Comparison of ENCODE assay signal across 18 cellular contexts in the genomic region with DNA sequence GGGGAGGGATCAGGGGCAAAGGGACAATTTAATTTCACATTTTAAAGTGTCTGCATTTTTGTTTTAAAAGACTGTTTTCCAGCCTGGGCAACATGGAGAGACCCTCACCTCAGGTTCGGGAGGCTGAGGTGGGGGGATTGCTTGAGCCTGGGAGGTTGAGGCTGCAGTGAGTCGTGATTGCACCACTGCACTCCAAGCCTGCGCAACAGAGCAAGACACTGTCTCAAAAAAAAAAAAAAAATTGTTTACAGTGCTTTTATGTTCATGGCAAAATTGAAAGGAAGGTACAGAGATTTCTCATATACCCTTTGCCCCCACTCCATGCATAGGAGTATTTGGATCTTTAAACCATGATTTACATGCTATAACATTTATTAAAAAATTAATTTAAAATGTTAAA. TPM values are rescaled to one million over a fixed set of nuclear protein-coding genes. Genes with fewer than 3 reads are reported as not detected.
DNase-seq lines count a peak whose midpoint lies in the region; ATAC-seq, FAIRE-seq and TF ChIP-seq lines count a peak whose summit lies in the region.
"Had no signal": no experiment of that assay in that cellular context is flagged by ENCODE, and none has a peak within 500 bp of the region (broad histone marks: within the 10 kb centered on the region; RNA-seq: fewer than 3 reads in every experiment).

No MANE protein-coding gene starts in this region.

- no peak for TF ChIP-seq EP300 in HepG2 (IDR thresholded peaks at IDR 0.05; ENCODE audit: low read depth in 2 of 2, low read length in 2 of 2)
- no peak for TF ChIP-seq EP300 in HepG2 (CRISPR knock-in tag; IDR thresholded peaks at IDR 0.05; ENCODE audit: borderline replicate concordance)

- H3K4me1 ChIP-seq in HepG2 (ENCODE audit: insufficient read depth, low read length) (peaks cover 11% of the 10 kb centered on the region), right lobe of liver (no peaks in the 10 kb centered on the region), PC-3 (ENCODE audit: insufficient read depth, low read length) (0 out of 2 replicates have a peak, but pooled peaks cover 3% of the 10 kb centered on the region), body of pancreas (no peaks in the 10 kb centered on the region), endodermal cell (ENCODE audit: control insufficient read depth, insufficient read depth, low read length) (no peaks in the 10 kb centered on the region)
- H3K4me1 ChIP-seq in naive thymus-derived CD4-positive, alpha-beta T cell (ENCODE audit: control insufficient read depth in 2 of 2, insufficient read depth in 2 of 2, low read length in 2 of 2), result no peaks in the 10 kb centered on the region
- H3K4me1 ChIP-seq: HAP-1 had no signal

- H3K9ac ChIP-seq in HepG2 (ENCODE audit: insufficient read depth, low read depth, low read length) (no peak overlapping the region), PC-3 (ENCODE audit: low read length) (no peak overlapping the region), endodermal cell (ENCODE audit: extremely low read depth, low read length, poor library complexity, severe bottlenecking) (no peak overlapping the region)
- H3K9ac ChIP-seq: BLaER1 treated with 17β-estradiol and CSF1 and Interleukin-3, amounts not matched to agents 10 nM and 100 nM had no signal

- no peak overlapping the region for H3K27ac Mint-ChIP-seq in endodermal cell
- H3K27ac Mint-ChIP-seq in naive thymus-derived CD4-positive, alpha-beta T cell, result peak overlapping the region in 4 of 9 donors; percentile 0 to 63 (median 50)
- H3K27ac Mint-ChIP-seq: CD4-positive, alpha-beta T cell; IgD-negative memory B cell had no signal

- BruUV-seq in HepG2 (replicated peaks; lab: Mats Ljungman, UMichigan), result no TSS peak
- BruUV-seq in PC-3 (replicated peaks; lab: Mats Ljungman, UMichigan), result no TSS peak

- H3K36me3 ChIP-seq in HepG2 (replicated peaks in 1 of 2; ENCODE audit: control insufficient read depth in 1 of 2, insufficient read depth in 2 of 2, low read length in 2 of 2) (no peaks in the 10 kb centered on the region), right lobe of liver (no peaks in the 10 kb centered on the region), PC-3 (ENCODE audit: low read depth, low read length) (no peaks in the 10 kb centered on the region), body of pancreas (replicated peaks in 1 of 2; ENCODE audit: insufficient read depth in 1 of 2, low read depth in 2 of 2) (no peaks in the 10 kb centered on the region), endodermal cell (ENCODE audit: control insufficient read depth, insufficient read depth, low read length) (no peaks in the 10 kb centered on the region)
- no peaks in the 10 kb centered on the region for H3K36me3 ChIP-seq in naive thymus-derived CD4-positive, alpha-beta T cell (ENCODE audit: control insufficient read depth in 2 of 3, insufficient read depth in 3 of 3, low read length in 3 of 3)
- H3K36me3 ChIP-seq: BLaER1 treated with 17β-estradiol and CSF1 and Interleukin-3, amounts not matched to agents 10 nM and 100 nM; HAP-1 had no signal

- no peaks in the 10 kb centered on the region for H3K27me3 ChIP-seq in HepG2 (ENCODE audit: control insufficient read depth in 1 of 2, insufficient read depth in 2 of 2, low read length in 2 of 2)
- H3K27me3 ChIP-seq in right lobe of liver, result no peaks in the 10 kb centered on the region
- no peaks in the 10 kb centered on the region for H3K27me3 ChIP-seq in PC-3 (ENCODE audit: low read length)
- H3K27me3 ChIP-seq in body of pancreas, result no peaks in the 10 kb centered on the region
- no peaks in the 10 kb centered on the region for H3K27me3 ChIP-seq in endodermal cell (ENCODE audit: control insufficient read depth, insufficient read depth, low read length, poor library complexity, severe bottlenecking)
- no peaks in the 10 kb centered on the region for H3K27me3 ChIP-seq in naive thymus-derived CD4-positive, alpha-beta T cell (ENCODE audit: control insufficient read depth in 2 of 2, insufficient read depth in 2 of 2, low read length in 2 of 2)
- H3K27me3 ChIP-seq: BLaER1 treated with 17β-estradiol and CSF1 and Interleukin-3, amounts not matched to agents 10 nM and 100 nM had no signal

- POLR2A ChIA-PET in HepG2 (lab: Yijun Ruan, JAX), result no interaction called here
- POLR2A ChIA-PET in PC-3 (lab: Charles Lee; ENCODE audit: unreplicated experiment), result interaction anchor here (0.5 kb wide), 1 partner anchor 418 kb away, joined by 3 read pairs; no protein-coding TSS in a partner anchor
- POLR2A ChIA-PET in naive thymus-derived CD4-positive, alpha-beta T cell (lab: Charles Lee), result interaction anchor here (0.6 kb wide), 1 partner anchor 632 kb away, joined by 3 read pairs; no protein-coding TSS in a partner anchor

- H3K9me2 ChIP-seq in PC-3 (replicated peaks; ENCODE audit: low read length), result no peaks in the 10 kb centered on the region

- H3F3A ChIP-seq in PC-3 (ENCODE audit: low read length, unreplicated experiment), result no peaks in the 10 kb centered on the region

- H2AFZ ChIP-seq in HepG2 (ENCODE audit: low read length), result no peak overlapping the region
- H2AFZ ChIP-seq in PC-3 (ENCODE audit: low read length), result peak overlapping the region; percentile 62

- in situ Hi-C loops in HepG2 (cut with HindIII; ENCODE audit: extremely low pct_ligation_motif_present, low pct_unique_long_range_greater_than_20kb), result no loop called here

- H3K9me3 ChIP-seq in HepG2 (ENCODE audit: low read length) (no peaks in the 10 kb centered on the region), right lobe of liver (no peaks in the 10 kb centered on the region), PC-3 (ENCODE audit: low read length) (no peaks in the 10 kb centered on the region), body of pancreas (no peaks in the 10 kb centered on the region), endodermal cell (ENCODE audit: control insufficient read depth, low read length) (no peaks in the 10 kb centered on the region)
- H3K9me3 ChIP-seq in naive thymus-derived CD4-positive, alpha-beta T cell (ENCODE audit: control insufficient read depth in 2 of 3, low read length in 3 of 3), result no peaks in the 10 kb centered on the region
- H3K9me3 ChIP-seq: BLaER1 treated with 17β-estradiol and CSF1 and Interleukin-3, amounts not matched to agents 10 nM and 100 nM; HAP-1 had no signal

- H3K79me2 ChIP-seq in HepG2 (ENCODE audit: insufficient read depth, low read length) (no peaks in the 10 kb centered on the region), PC-3 (ENCODE audit: low read length) (no peaks in the 10 kb centered on the region)

- H3K36me3 Mint-ChIP-seq in endodermal cell (ENCODE audit: low read depth), result peaks cover 2% of the 10 kb centered on the region
- peaks cover 0 to 4% (median 0%) of the 10 kb centered on the region in 5 donors for H3K36me3 Mint-ChIP-seq in naive thymus-derived CD4-positive, alpha-beta T cell

- ATAC-seq in HepG2 (peak; percentile 55), right lobe of liver (no peak), PC-3 (peak; percentile 54), body of pancreas (no peak), HG03025 (IDR thresholded peaks at IDR 0.05; ENCODE audit: low FRiP score, unreplicated experiment) (no peak)
- no peak for ATAC-seq in naive thymus-derived CD4-positive, alpha-beta T cell

- H3K4me3 Mint-ChIP-seq in endodermal cell, result no peak overlapping the region
- no peak overlapping the region for H3K4me3 Mint-ChIP-seq in naive thymus-derived CD4-positive, alpha-beta T cell
- H3K4me3 Mint-ChIP-seq: CD4-positive, alpha-beta T cell; IgD-negative memory B cell had no signal

- TF ChIP-seq POLR2A in HepG2 (IDR thresholded peaks at IDR 0.05; ENCODE audit: insufficient read depth in 1 of 2, low read depth in 2 of 2, low read length in 2 of 2), result no peak
- no peak for TF ChIP-seq POLR2A in right lobe of liver (IDR thresholded peaks at IDR 0.05)
- no peak for TF ChIP-seq POLR2A in body of pancreas (IDR thresholded peaks at IDR 0.05)

- H3K4me2 ChIP-seq in HepG2 (ENCODE audit: low read depth, low read length) (peak overlapping the region; percentile 61), PC-3 (ENCODE audit: low read length) (peak overlapping the region; percentile 60)
- H3K4me2 ChIP-seq: BLaER1 treated with 17β-estradiol and CSF1 and Interleukin-3, amounts not matched to agents 10 nM and 100 nM had no signal

- no peaks in the 10 kb centered on the region for H3K9me3 Mint-ChIP-seq in endodermal cell
- H3K9me3 Mint-ChIP-seq in naive thymus-derived CD4-positive, alpha-beta T cell, result no peaks in the 10 kb centered on the region
- H3K9me3 Mint-ChIP-seq: CD4-positive, alpha-beta T cell; IgD-negative memory B cell had no signal

- no peaks in the 10 kb centered on the region for H3K4me1 Mint-ChIP-seq in endodermal cell
- peaks cover 0 to 4% (median 0%) of the 10 kb centered on the region in 7 donors for H3K4me1 Mint-ChIP-seq in naive thymus-derived CD4-positive, alpha-beta T cell

- peak overlapping the region; percentile 6 to 50 (median 12); a peak in 2 of 6 replicates for H3K4me3 ChIP-seq in HepG2 (replicated peaks in 1 of 3; ENCODE audit: insufficient read depth in 1 of 3, low read depth in 2 of 3, low read length in 3 of 3)
- no peak overlapping the region for H3K4me3 ChIP-seq in right lobe of liver
- peak overlapping the region; percentile 7; the same call in 1 of the 2 replicates for H3K4me3 ChIP-seq in PC-3 (ENCODE audit: low read length)
- H3K4me3 ChIP-seq in body of pancreas, result no peak overlapping the region
- H3K4me3 ChIP-seq in endodermal cell (ENCODE audit: low read length), result no peak overlapping the region
- no peak overlapping the region for H3K4me3 ChIP-seq in naive thymus-derived CD4-positive, alpha-beta T cell (ENCODE audit: low read length)
- H3K4me3 ChIP-seq: BLaER1 treated with 17β-estradiol and CSF1 and Interleukin-3, amounts not matched to agents 10 nM and 100 nM; HAP-1 had no signal

- intact Hi-C loops in HepG2 (cut with micrococcal nuclease; ENCODE audit: unreplicated experiment), result no loop called here
- intact Hi-C loops in right lobe of liver (cut with DNase I), result loop anchor here in 1 of 2 donors (10.0 kb wide), 1 partner anchor 179 kb away; no protein-coding TSS in a partner anchor
- intact Hi-C loops in PC-3 (cut with micrococcal nuclease), result loop anchor here (1.0 to 2.0 kb wide), 2 partner anchors 121 to 183 kb away; no protein-coding TSS in a partner anchor
- intact Hi-C loops in body of pancreas (cut with DNase I), result no loop called here
- intact Hi-C loops in naive thymus-derived CD4-positive, alpha-beta T cell (cut with micrococcal nuclease), result loop anchor here in 1 of 2 donors (10.0 kb wide), 1 partner anchor 179 kb away; no protein-coding TSS in a partner anchor

- no peak for DNase-seq in HepG2 (ENCODE audit: low spot score)
- DNase-seq in right lobe of liver, result no peak
- no peak for DNase-seq in PC-3
- peak; percentile 7 for DNase-seq in iris pigment epithelial cell (ENCODE audit: low read depth)
- DNase-seq in body of pancreas, result no peak
- DNase-seq in endodermal cell, result no peak
- DNase-seq in naive thymus-derived CD4-positive, alpha-beta T cell, result no peak
- DNase-seq: CD4-positive, alpha-beta T cell; DND-41; GDM1 had no signal

- H3K27me3 Mint-ChIP-seq in endodermal cell (ENCODE audit: insufficient read depth), result no peaks in the 10 kb centered on the region
- no peaks in the 10 kb centered on the region for H3K27me3 Mint-ChIP-seq in naive thymus-derived CD4-positive, alpha-beta T cell
- H3K27me3 Mint-ChIP-seq: CD4-positive, alpha-beta T cell; IgD-negative memory B cell had no signal

- no peak for FAIRE-seq in HepG2 (lab: Jason Lieb, UNC)
- FAIRE-seq: GM12892, GM19239, H1 had no signal

- H4K20me1 ChIP-seq in HepG2 (ENCODE audit: insufficient read depth, low read length), result no peaks in the 10 kb centered on the region
- H4K20me1 ChIP-seq in PC-3 (ENCODE audit: low read length), result no peaks in the 10 kb centered on the region
- H4K20me1 ChIP-seq: BLaER1 treated with 17β-estradiol and CSF1 and Interleukin-3, amounts not matched to agents 10 nM and 100 nM had no signal

- no peak for TF ChIP-seq CTCF in HepG2 (CRISPR knock-in tag; IDR thresholded peaks at IDR 0.05)
- TF ChIP-seq CTCF in right lobe of liver (IDR thresholded peaks at IDR 0.05), result no peak
- TF ChIP-seq CTCF in PC-3 (conservative IDR thresholded peaks at IDR 0.05; ENCODE audit: low read depth, low read length), result no peak
- TF ChIP-seq CTCF in body of pancreas (IDR thresholded peaks at IDR 0.05), result no peak
- no peak for TF ChIP-seq CTCF in endodermal cell (conservative IDR thresholded peaks at IDR 0.05)

- CTCF ChIA-PET in HepG2 (lab: Yijun Ruan, JAX; ENCODE audit: low intra/inter-chr PET ratio, low total read pairs), result interaction anchor here (1.5 kb wide), 2 partner anchors 121 to 183 kb away, joined by 4 to 16 read pairs; no protein-coding TSS in a partner anchor
- CTCF ChIA-PET in PC-3 (lab: Charles Lee), result interaction anchor here (0.6 to 1.3 kb wide), 7 partner anchors 27 to 255 kb away, joined by 3 to 17 read pairs (median 5); partner anchors contain the start of genes ARPC3 and CCDC63
- CTCF ChIA-PET in naive thymus-derived CD4-positive, alpha-beta T cell (lab: Charles Lee), result interaction anchor here (0.5 to 1.2 kb wide), 3 partner anchors 103 to 122 kb away, joined by 3 to 4 read pairs (median 3); no protein-coding TSS in a partner anchor

- WGBS in HepG2 (ENCODE audit: low lambda C conversion rate), result 0% methylated on average over 3 of the region's 3 CpGs
- 19% methylated on average over 3 of the region's 3 CpGs for WGBS in right lobe of liver (ENCODE audit: insufficient coverage, low coverage, low lambda C conversion rate, missing lambda C conversion rate)
- WGBS in body of pancreas, 2 donors, result 43 to 56% methylated on average over 3 of the region's 3 CpGs
- WGBS in endodermal cell (ENCODE audit: insufficient coverage in 1 of 2, insufficient read length in 1 of 2), 2 experiments, result 77 to 83% methylated on average over 2 to 3 of the region's 3 CpGs

- no peak overlapping the region for H3K27ac ChIP-seq in HepG2 (ENCODE audit: extremely low read length, insufficient read depth, low read length)
- H3K27ac ChIP-seq in right lobe of liver, result no peak overlapping the region
- no peak overlapping the region for H3K27ac ChIP-seq in PC-3 (ENCODE audit: low read length)
- H3K27ac ChIP-seq in body of pancreas, result no peak overlapping the region
- no peak overlapping the region for H3K27ac ChIP-seq in endodermal cell (ENCODE audit: low read depth, low read length)
- no peak overlapping the region for H3K27ac ChIP-seq in naive thymus-derived CD4-positive, alpha-beta T cell (ENCODE audit: low read depth, low read length)
- H3K27ac ChIP-seq: 22Rv1; BLaER1 treated with 17β-estradiol and CSF1 and Interleukin-3, amounts not matched to agents 10 nM and 100 nM had no signal

- TF ChIP-seq RAD21 in HepG2 (CRISPR knock-in tag; IDR thresholded peaks at IDR 0.05), result no peak

RNA-seq across cellular contexts. Expression of gene HVCN1, which starts 16.4 kb away (rescaled TPM):
- total RNA-seq in HepG2 (2016; rRNA removed; fragmentation: Illumina TruSeq; extraction: Trizol) (0.20 and 0.49 TPM in 2 replicates), right lobe of liver (1 to 10 TPM in 5 of 6 experiments, under 1 TPM in 1; 0.55 to 2.4 (median 1.6) TPM), PC-3 (2014; rRNA removed) (2.2 and 3.3 TPM in 2 replicates), body of pancreas (1 to 10 TPM in 1 of 2 donors, under 1 TPM in 1; 0.66 to 1.3 TPM), endodermal cell (1 to 10 TPM; 8.8 to 9.5 TPM)
- total RNA-seq in HepG2 (2016; cell fraction: cytosol; rRNA removed; fragmentation: Illumina TruSeq; extraction: Trizol; ENCODE audit: low read depth), result not detected in 2 replicates
- total RNA-seq in HepG2 (2016; cell fraction: insoluble cytoplasmic fraction; rRNA removed; fragmentation: Illumina TruSeq; extraction: Trizol), result 0.36 and 0.54 TPM in 2 replicates
- 0.14 and 0.37 TPM in 2 replicates for total RNA-seq in HepG2 (2016; cell fraction: membrane; rRNA removed; fragmentation: Illumina TruSeq; extraction: Trizol)
- total RNA-seq in HepG2 (2016; cell fraction: nucleus; rRNA removed; fragmentation: Illumina TruSeq; extraction: Trizol), result 0.47 and 0.53 TPM in 2 replicates
- 0.88 and 1.3 TPM in 2 replicates for polyA plus RNA-seq in HepG2 (2011; rRNA removed)
- polyA plus RNA-seq in HepG2 (2011; cell fraction: cytosol; rRNA removed), result 0.59 and 0.87 TPM in 2 replicates
- 0.33 and 0.35 TPM in 2 replicates for polyA plus RNA-seq in HepG2 (2011; cell fraction: nucleus; rRNA removed)
- polyA plus RNA-seq in HepG2 (2012), result 0.47 and 0.50 TPM in 2 replicates
- 0.16 and 0.32 TPM in 2 replicates for polyA plus RNA-seq in HepG2 (2016; cell fraction: cytosol; fragmentation: Illumina TruSeq; extraction: Trizol; ENCODE audit: low read depth)
- polyA plus RNA-seq in HepG2 (2016; cell fraction: insoluble cytoplasmic fraction; fragmentation: Illumina TruSeq; extraction: Trizol; ENCODE audit: low read depth), result 0.36 and 0.67 TPM in 2 replicates
- 0.29 TPM in 1 of 2 replicates, not detected in the other for polyA plus RNA-seq in HepG2 (2016; cell fraction: membrane; fragmentation: Illumina TruSeq; extraction: Trizol; ENCODE audit: low read depth)
- polyA plus RNA-seq in HepG2 (2016; cell fraction: nucleus; fragmentation: Illumina TruSeq; extraction: Trizol; ENCODE audit: insufficient read depth, low read depth), result 0.49 and 0.82 TPM in 2 replicates
- 0.16 and 0.64 TPM in 2 replicates for polyA minus RNA-seq in HepG2 (2011; rRNA and poly(A)+ RNA removed; ENCODE audit: low replicate concordance)
- not detected in 2 replicates for polyA minus RNA-seq in HepG2 (2011; cell fraction: cytosol; rRNA and poly(A)+ RNA removed)
- 0.50 TPM in 1 of 2 replicates, not detected in the other for polyA minus RNA-seq in HepG2 (2011; cell fraction: nucleus; rRNA and poly(A)+ RNA removed)
- polyA plus RNA-seq in endodermal cell (2013, experiment 1 of 2), result 9.3 TPM
- polyA plus RNA-seq in endodermal cell (2013, experiment 2 of 2), result 7.7 TPM
- 10 to 100 TPM in 4 of 5 experiments, 1 to 10 TPM in 1; 6.4 to 24.8 (median 11.7) TPM for total RNA-seq in naive thymus-derived CD4-positive, alpha-beta T cell
- 10 to 100 TPM; 15.2 to 25.3 TPM for polyA plus RNA-seq in naive thymus-derived CD4-positive, alpha-beta T cell

RNA-seq across cellular contexts. Expression of gene PPP1CC, which starts 37.4 kb away (rescaled TPM):
- total RNA-seq in HepG2 (2016; rRNA removed; fragmentation: Illumina TruSeq; extraction: Trizol) (187 and 277 TPM in 2 replicates), right lobe of liver (10 to 100 TPM; 32.8 to 51.7 (median 36.2) TPM), PC-3 (2014; rRNA removed) (202 and 204 TPM in 2 replicates), body of pancreas (10 to 100 TPM; 40.2 to 83.0 TPM), endodermal cell (100 to 1,000 TPM; 179 to 201 TPM)
- 112 and 117 TPM in 2 replicates for total RNA-seq in HepG2 (2016; cell fraction: cytosol; rRNA removed; fragmentation: Illumina TruSeq; extraction: Trizol; ENCODE audit: low read depth)
- 187 and 271 TPM in 2 replicates for total RNA-seq in HepG2 (2016; cell fraction: insoluble cytoplasmic fraction; rRNA removed; fragmentation: Illumina TruSeq; extraction: Trizol)
- total RNA-seq in HepG2 (2016; cell fraction: membrane; rRNA removed; fragmentation: Illumina TruSeq; extraction: Trizol), result 307 and 332 TPM in 2 replicates
- 113 and 126 TPM in 2 replicates for total RNA-seq in HepG2 (2016; cell fraction: nucleus; rRNA removed; fragmentation: Illumina TruSeq; extraction: Trizol)
- 133 and 178 TPM in 2 replicates for polyA plus RNA-seq in HepG2 (2011; rRNA removed)
- 72.4 and 101 TPM in 2 replicates for polyA plus RNA-seq in HepG2 (2011; cell fraction: cytosol; rRNA removed)
- 48.0 and 54.4 TPM in 2 replicates for polyA plus RNA-seq in HepG2 (2011; cell fraction: nucleus; rRNA removed)
- polyA plus RNA-seq in HepG2 (2012), result 156 and 233 TPM in 2 replicates
- polyA plus RNA-seq in HepG2 (2016; cell fraction: cytosol; fragmentation: Illumina TruSeq; extraction: Trizol; ENCODE audit: low read depth), result 144 and 159 TPM in 2 replicates
- polyA plus RNA-seq in HepG2 (2016; cell fraction: insoluble cytoplasmic fraction; fragmentation: Illumina TruSeq; extraction: Trizol; ENCODE audit: low read depth), result 329 and 330 TPM in 2 replicates
- 307 and 315 TPM in 2 replicates for polyA plus RNA-seq in HepG2 (2016; cell fraction: membrane; fragmentation: Illumina TruSeq; extraction: Trizol; ENCODE audit: low read depth)
- polyA plus RNA-seq in HepG2 (2016; cell fraction: nucleus; fragmentation: Illumina TruSeq; extraction: Trizol; ENCODE audit: insufficient read depth, low read depth), result 168 and 174 TPM in 2 replicates
- polyA minus RNA-seq in HepG2 (2011; rRNA and poly(A)+ RNA removed; ENCODE audit: low replicate concordance), result 69.1 TPM in 2 replicates
- polyA minus RNA-seq in HepG2 (2011; cell fraction: cytosol; rRNA and poly(A)+ RNA removed), result 110 and 111 TPM in 2 replicates
- polyA minus RNA-seq in HepG2 (2011; cell fraction: nucleus; rRNA and poly(A)+ RNA removed), result 115 and 125 TPM in 2 replicates
- 278 TPM for polyA plus RNA-seq in endodermal cell (2013, experiment 1 of 2)
- 253 TPM for polyA plus RNA-seq in endodermal cell (2013, experiment 2 of 2)
- total RNA-seq in naive thymus-derived CD4-positive, alpha-beta T cell, result 100 to 1,000 TPM; 108 to 218 (median 145) TPM
- polyA plus RNA-seq in naive thymus-derived CD4-positive, alpha-beta T cell, result 100 to 1,000 TPM; 126 to 138 TPM

Comparison
In these comparisons a context has a peak if more than half of its experiments do, and no peak if none do; other contexts are left out.
1. ATAC-seq: peak in HepG2 (single experiment) and PC-3 (single experiment); none in right lobe of liver (0 of 4), body of pancreas (single experiment), HG03025 (single experiment) and naive thymus-derived CD4-positive, alpha-beta T cell (single experiment).
2. H3K4me3 ChIP-seq: peak in HepG2 (3 of 3) and PC-3 (single experiment); none in right lobe of liver (0 of 3), body of pancreas (0 of 2), endodermal cell (single experiment) and naive thymus-derived CD4-positive, alpha-beta T cell (single experiment).